Comparison of ENCODE assay signal across 11 cellular contexts in the genomic region with DNA sequence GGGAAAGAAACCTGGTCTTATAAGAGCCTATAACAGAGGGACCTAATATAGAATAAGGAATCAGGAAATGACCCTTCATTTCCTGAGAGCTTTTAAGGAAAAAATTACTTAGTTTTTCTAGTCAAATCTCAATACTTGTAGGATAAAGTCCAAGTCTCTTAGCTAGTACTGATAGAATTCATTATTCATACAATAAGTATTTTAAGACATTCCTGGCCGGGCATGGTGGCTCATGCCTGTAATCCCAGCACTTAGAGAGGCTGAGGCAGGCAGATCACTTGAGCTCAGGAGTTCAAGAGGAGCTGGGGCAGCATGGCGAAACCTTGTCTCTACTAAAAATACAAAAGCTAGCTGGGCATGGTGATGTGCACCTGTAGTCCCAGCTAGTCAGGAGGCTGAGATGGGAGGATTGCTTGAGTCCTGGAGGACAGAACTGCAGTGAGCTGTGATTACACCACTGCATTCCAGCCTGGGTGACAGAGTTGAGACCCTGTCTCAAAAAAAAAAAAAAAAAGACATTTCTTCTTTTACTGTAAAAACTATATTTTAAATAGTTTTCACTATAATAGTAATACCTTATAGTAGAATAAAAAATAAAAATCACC. TPM values are rescaled to one million over a fixed set of nuclear protein-coding genes. Genes with fewer than 3 reads are reported as not detected.
DNase-seq lines count a peak whose midpoint lies in the region; ATAC-seq, FAIRE-seq and TF ChIP-seq lines count a peak whose summit lies in the region.
"Had no signal": no experiment of that assay in that cellular context is flagged by ENCODE, and none has a peak within 500 bp of the region (broad histone marks: within the 10 kb centered on the region; RNA-seq: fewer than 3 reads in every experiment).

No MANE protein-coding gene starts in this region.

- FAIRE-seq in keratinocyte (lab: Jason Lieb, UNC) = no peak

- 0 out of 2 replicates have a peak overlapping the region, but pooled peaks have one; percentile 2 for H3K4me3 ChIP-seq in HFF-Myc (replicated peaks; ENCODE audit: low read depth, low read length)
- H3K4me3 ChIP-seq in keratinocyte (ENCODE audit: control insufficient read depth in 2 of 3, extremely low read depth in 1 of 3, insufficient read depth in 2 of 3, low read depth in 1 of 3, low read length in 3 of 3) = peak overlapping the region; percentile 39 to 100 (median 76)

- H3K79me2 ChIP-seq in keratinocyte (ENCODE audit: control insufficient read depth, insufficient read depth, low read length) = peaks cover 68% of the 10 kb centered on the region

- peaks cover 26% of the 10 kb centered on the region for H3K4me1 ChIP-seq in keratinocyte (ENCODE audit: control insufficient read depth, extremely low read depth, insufficient read depth, low read length)

- ATAC-seq in GM21717 (IDR thresholded peaks at IDR 0.05; ENCODE audit: unreplicated experiment) (no peak), HG02759 (IDR thresholded peaks at IDR 0.05; ENCODE audit: unreplicated experiment) (no peak)
- ATAC-seq: HCT116 had no signal

- H3K9ac ChIP-seq in keratinocyte (ENCODE audit: control insufficient read depth, extremely low read depth, insufficient read depth, low read length) = peak overlapping the region; percentile 32

- H2AFZ ChIP-seq in keratinocyte (ENCODE audit: control insufficient read depth, low read length) = no peak overlapping the region

- no peaks in the 10 kb centered on the region for H3K27me3 ChIP-seq in keratinocyte (ENCODE audit: control insufficient read depth, extremely low read depth, insufficient read depth, low read length)

- TF ChIP-seq CTCF in HFF-Myc (IDR thresholded peaks at IDR 0.05; ENCODE audit: low read depth, low read length, missing control alignments) (no peak), keratinocyte (optimal IDR thresholded peaks at IDR 0.05 in 1 of 3, IDR thresholded peaks at IDR 0.05 in 1 of 3, conservative IDR thresholded peaks at IDR 0.05 in 1 of 3; ENCODE audit: extremely low read depth in 1 of 3, insufficient read depth in 2 of 3, low read length in 3 of 3) (no peak)

- H3K27ac ChIP-seq in keratinocyte (ENCODE audit: control insufficient read depth, insufficient read depth, low read length) = peak overlapping the region; percentile 100

- H3K9me3 ChIP-seq in keratinocyte (ENCODE audit: control insufficient read depth, low read depth, low read length) = no peaks in the 10 kb centered on the region

- dilution Hi-C loops in keratinocyte (cut with MboI; ENCODE audit: extremely low pct_ligation_motif_present, low sequenced_read_pairs) = no loop called here

- no peaks in the 10 kb centered on the region for H4K20me1 ChIP-seq in keratinocyte (ENCODE audit: control insufficient read depth, extremely low read depth, insufficient read depth, low read length)

- H3K9me1 ChIP-seq in keratinocyte (ENCODE audit: control insufficient read depth, extremely low read depth, insufficient read depth, low read length) = no peaks in the 10 kb centered on the region

- peak overlapping the region; percentile 90 for H3K4me2 ChIP-seq in keratinocyte (ENCODE audit: control insufficient read depth, extremely low read depth, insufficient read depth, low read depth, low read length)

- H3K36me3 ChIP-seq in keratinocyte (ENCODE audit: control insufficient read depth in 2 of 2, extremely low read depth in 1 of 2, insufficient read depth in 2 of 2, low read length in 2 of 2) = peaks cover 0 to 3% of the 10 kb centered on the region in 2 experiments

- DNase-seq in AG08396 (ENCODE audit: low spot score) (peak; percentile 13), HFF-Myc (ENCODE audit: extremely low read depth, low read depth) (no peak), amniotic epithelial cell (ENCODE audit: low read depth) (peak; percentile 76), keratinocyte (ENCODE audit: low read depth, low spot score) (no peak), SKM-1 (lab: John Stamatoyannopoulos, UW; ENCODE audit: unreplicated experiment) (no peak), NCI-H128 (lab: John Stamatoyannopoulos, UW; ENCODE audit: unreplicated experiment) (no peak)
- DNase-seq: erythroblast had no signal

RNA-seq across cellular contexts. Expression of gene RAB3GAP1, which starts 3.2 kb away (rescaled TPM):
- polyA plus RNA-seq in keratinocyte = 28.4 to 41.6 TPM (median 31.5 TPM) in 3 replicates
- 49.3 TPM for polyA plus RNA-seq in keratinocyte (2011; ENCODE audit: low read depth)
- polyA plus RNA-seq in keratinocyte (2011; cell fraction: cytosol; rRNA removed) = 29.3 and 43.9 TPM in 2 replicates
- polyA plus RNA-seq in keratinocyte (2011; cell fraction: nucleus; rRNA removed) = 56.6 and 69.8 TPM in 2 replicates
- polyA plus RNA-seq in keratinocyte (2012; ENCODE audit: low replicate concordance) = 48.5 and 49.6 TPM in 2 replicates
- 13.8 to 70.7 TPM (median 41.7 TPM) in 3 replicates for polyA minus RNA-seq in keratinocyte
- polyA minus RNA-seq in keratinocyte (2011; cell fraction: cytosol; rRNA and poly(A)+ RNA removed) = 33.8 TPM
- polyA minus RNA-seq in keratinocyte (2011; cell fraction: nucleus; rRNA and poly(A)+ RNA removed) = 40.1 and 81.7 TPM in 2 replicates

RNA-seq across cellular contexts. Expression of gene MAP3K19, which starts 8.0 kb away (rescaled TPM):
- polyA plus RNA-seq in keratinocyte = not detected in 3 replicates
- polyA plus RNA-seq in keratinocyte (2011; ENCODE audit: low read depth) = not detected
- not detected in 2 replicates for polyA plus RNA-seq in keratinocyte (2011; cell fraction: cytosol; rRNA removed)
- not detected in 2 replicates for polyA plus RNA-seq in keratinocyte (2011; cell fraction: nucleus; rRNA removed)
- 0.08 TPM in 1 of 2 replicates, not detected in the other for polyA plus RNA-seq in keratinocyte (2012; ENCODE audit: low replicate concordance)
- not detected in 3 replicates for polyA minus RNA-seq in keratinocyte
- polyA minus RNA-seq in keratinocyte (2011; cell fraction: cytosol; rRNA and poly(A)+ RNA removed) = not detected
- polyA minus RNA-seq in keratinocyte (2011; cell fraction: nucleus; rRNA and poly(A)+ RNA removed) = not detected in 2 replicates
- polyA plus RNA-seq: urinary bladder had no signal

Comparison
In these comparisons a context has a peak if more than half of its experiments do, and no peak if none do; other contexts are left out.
1. DNase-seq: peak in AG08396 (single experiment) and amniotic epithelial cell (single experiment); none in HFF-Myc (single experiment), keratinocyte (single experiment), SKM-1 (single experiment) and NCI-H128 (single experiment).